In the genomic region with DNA sequence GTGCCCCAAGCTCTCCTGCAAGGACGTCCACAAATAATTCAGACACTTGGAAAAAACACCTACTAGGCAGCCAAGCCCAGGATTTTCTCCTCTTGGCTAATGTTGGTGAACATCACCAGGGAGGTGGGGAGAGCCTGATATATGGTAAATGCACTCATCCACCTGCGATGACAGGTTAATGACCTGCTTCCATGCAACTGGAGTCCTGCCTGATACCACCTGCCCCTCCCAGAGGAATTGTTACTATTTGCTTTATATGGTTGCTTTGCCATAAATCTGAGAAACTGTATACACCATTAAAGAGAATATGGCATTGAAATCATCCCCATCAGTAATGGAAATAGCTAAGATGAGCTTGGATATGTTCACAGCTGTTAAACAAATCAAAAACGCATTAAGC, we compare ENCODE assay signal across 27 cellular contexts.
A peak's percentile ranks its signal among the peaks of the same experiment; 100 is the strongest.
DNase-seq lines count a peak whose midpoint lies in the region; ATAC-seq, FAIRE-seq and TF ChIP-seq lines count a peak whose summit lies in the region.
"Had no signal": no experiment of that assay in that cellular context is flagged by ENCODE, and none has a peak within 500 bp of the region (broad histone marks: within the 10 kb centered on the region; RNA-seq: fewer than 3 reads in every experiment).

No MANE protein-coding gene starts in this region.

- TF ChIP-seq CTCF in OCI-LY7 (conservative IDR thresholded peaks at IDR 0.05; ENCODE audit: low read length) = no peak

- no peaks in the 10 kb centered on the region for H3K27me3 ChIP-seq in BLaER1
- H3K27me3 ChIP-seq: BE2C had no signal

- no peaks in the 10 kb centered on the region for H3K9me2 ChIP-seq in OCI-LY7 (ENCODE audit: insufficient read depth, low read length)

- no peak for TF ChIP-seq POLR2A in H54 (IDR thresholded peaks at IDR 0.05; ENCODE audit: low read depth, low read length)

- no peaks in the 10 kb centered on the region for H3K79me2 ChIP-seq in OCI-LY7 (ENCODE audit: insufficient read depth, low read depth, low read length)

- H4K20me1 ChIP-seq in BLaER1 (no peaks in the 10 kb centered on the region), OCI-LY7 (ENCODE audit: insufficient read depth, low read length) (no peaks in the 10 kb centered on the region)

- no peak for FAIRE-seq in H54 (lab: Jason Lieb, UNC)
- FAIRE-seq: GM12878 had no signal

- no TSS peak for BruUV-seq in OCI-LY7 (replicated peaks; lab: Mats Ljungman, UMichigan)

- H3K4me1 ChIP-seq in BLaER1 (peaks cover 35% of the 10 kb centered on the region), OCI-LY7 (ENCODE audit: insufficient read depth, low read length, poor library complexity, severe bottlenecking) (peaks cover 25% of the 10 kb centered on the region)
- H3K4me1 ChIP-seq: BE2C, prostate gland had no signal

- H3K4me2 ChIP-seq in BLaER1 (peak overlapping the region; percentile 66; the same call in 1 of the 2 replicates), OCI-LY7 (ENCODE audit: low read length) (0 out of 2 replicates have a peak overlapping the region, but pooled peaks have one; percentile 56)

- DNase-seq in COLO668 (lab: John Stamatoyannopoulos, UW; ENCODE audit: unreplicated experiment) = peak; percentile 17
- DNase-seq in NCI-H187 treated with DMSO at 0.1 percent for 48 hours (lab: John Stamatoyannopoulos, UW) = peak; percentile 82
- no peak for DNase-seq in OCI-LY7 (ENCODE audit: low spot score)
- no peak for DNase-seq in H54 (ENCODE audit: insufficient read length, low spot score)
- DNase-seq in amygdala (lab: John Stamatoyannopoulos, UW) = no peak
- no peak for DNase-seq in NCI-H524 treated with DMSO at 0.1 percent for 48 hours (lab: John Stamatoyannopoulos, UW)
- DNase-seq: ACHN; activated B cell treated with CpG ODN at 0.5 μM for 24 hours; activated CD4-positive, alpha-beta T cell treated with anti-CD3 and anti-CD28 coated beads, Interleukin-2, amount 50 U/mL, for 48 hours; activated CD8-positive, alpha-beta memory T cell treated with anti-CD3 and anti-CD28 coated beads, Interleukin-2, amount 50 U/mL, for 4 hours; BE2C; Calu3; EL; HFFc6; hippocampal formation; Karpas-422; mesendoderm; MV-4-11; SIG-M5; stimulated activated CD4-positive, alpha-beta T cell treated with anti-CD3 and anti-CD28 coated beads, Interleukin-12 subunit alpha, Interleukin-12 subunit beta, amount 100 ng/mL, for 4 hours; stimulated activated CD4-positive, alpha-beta T cell treated with anti-CD3 and anti-CD28 coated beads, Interleukin-4, amount 100 ng/mL, for 1 hour had no signal

- no peak overlapping the region for H3K9ac ChIP-seq in BLaER1

- H2AFZ ChIP-seq in OCI-LY7 (ENCODE audit: low read length) = no peak overlapping the region

- no peak overlapping the region for H3K27ac ChIP-seq in BLaER1
- H3K27ac ChIP-seq in OCI-LY7 (ENCODE audit: low read depth, low read length, poor library complexity, severe bottlenecking) = no peak overlapping the region
- H3K27ac ChIP-seq: prostate gland had no signal

- POLR2A ChIA-PET in OCI-LY7 (lab: Charles Lee) = interaction anchor here (0.6 to 1.6 kb wide), 4 partner anchors 8 to 78 kb away, joined by 3 to 5 read pairs (median 3); no protein-coding TSS in a partner anchor

- CTCF ChIA-PET in OCI-LY7 (lab: Charles Lee; ENCODE audit: unreplicated experiment) = no interaction called here

- ATAC-seq in HG02798 (IDR thresholded peaks at IDR 0.05; ENCODE audit: poor library complexity, unreplicated experiment) = no peak
- ATAC-seq: left lobe of liver, sciatic nerve had no signal

- H3K9me3 ChIP-seq in BLaER1 (no peaks in the 10 kb centered on the region), OCI-LY7 (ENCODE audit: low read length) (no peaks in the 10 kb centered on the region)
- H3K9me3 ChIP-seq: BE2C, prostate gland had no signal

- no peaks in the 10 kb centered on the region for H3K36me3 ChIP-seq in BLaER1
- no peaks in the 10 kb centered on the region for H3K36me3 ChIP-seq in OCI-LY7 (ENCODE audit: insufficient read depth, low read length)
- H3K36me3 ChIP-seq: BE2C, prostate gland had no signal

- H3K4me3 ChIP-seq in BLaER1 = no peak overlapping the region
- H3K4me3 ChIP-seq in OCI-LY7 (ENCODE audit: low read depth, low read length, poor library complexity, severe bottlenecking) = no peak overlapping the region
- H3K4me3 ChIP-seq: GM12878, prostate gland had no signal

- intact Hi-C loops in OCI-LY7 (cut with micrococcal nuclease; ENCODE audit: unreplicated experiment) = no loop called here

Comparison
In these comparisons a context has a peak if more than half of its experiments do, and no peak if none do; other contexts are left out.
1. DNase-seq: peak in COLO668 (single experiment) and NCI-H187 treated with DMSO at 0.1 percent for 48 hours (single experiment); none in OCI-LY7 (single experiment), H54 (single experiment), amygdala (0 of 56) and NCI-H524 treated with DMSO at 0.1 percent for 48 hours (single experiment).